ENCODE assay signal across 20 cellular contexts in genomic region chr5:73751254-73751914, GRCh38.
DNase-seq lines count a peak whose midpoint lies in the region; ATAC-seq and TF ChIP-seq lines count a peak whose summit lies in the region.
"Had no signal": no experiment of that assay in that cellular context is flagged by ENCODE, and none has a peak within 500 bp of the region (broad histone marks: within the 10 kb centered on the region; RNA-seq: fewer than 3 reads in every experiment).

No MANE protein-coding gene starts in this region.

- H3K4me2 ChIP-seq in PC-3 (ENCODE audit: low read length), result no peak overlapping the region

- POLR2A ChIA-PET in PC-3 (lab: Charles Lee; ENCODE audit: unreplicated experiment), result no interaction called here

- H3K27ac ChIP-seq in PC-3 (ENCODE audit: low read length), result no peak overlapping the region
- H3K27ac ChIP-seq: lower lobe of right lung, pancreas, Peyer's patch, right lobe of liver, testis had no signal

- peak overlapping the region; percentile 13 for H3K4me3 ChIP-seq in Jurkat, Clone E6-1 (ENCODE audit: low read length)
- no peak overlapping the region for H3K4me3 ChIP-seq in PC-3 (ENCODE audit: low read length)
- H3K4me3 ChIP-seq: lower lobe of right lung, pancreas, Peyer's patch, right lobe of liver, testis had no signal

- no TSS peak for BruUV-seq in PC-3 (replicated peaks; lab: Mats Ljungman, UMichigan)

- no peaks in the 10 kb centered on the region for H4K20me1 ChIP-seq in PC-3 (ENCODE audit: low read length)

- no peaks in the 10 kb centered on the region for H3K36me3 ChIP-seq in PC-3 (ENCODE audit: low read depth, low read length)
- H3K36me3 ChIP-seq: lower lobe of right lung, pancreas, Peyer's patch, right lobe of liver had no signal

- ATAC-seq in GM18502 (IDR thresholded peaks at IDR 0.05; ENCODE audit: poor library complexity, unreplicated experiment), result peak; percentile 78
- ATAC-seq in GM21447 (IDR thresholded peaks at IDR 0.05; ENCODE audit: unreplicated experiment), result peak; percentile 87
- no peak for ATAC-seq in PC-3
- no peak for ATAC-seq in GM18519 (IDR thresholded peaks at IDR 0.05; ENCODE audit: low FRiP score, unreplicated experiment)
- ATAC-seq: lower lobe of right lung, pancreas, right lobe of liver had no signal

- peak; percentile 87 for DNase-seq in Jurkat, Clone E6-1 (ENCODE audit: low read depth, low spot score)
- DNase-seq in left kidney (ENCODE audit: low read depth, low spot score), result peak; percentile 11
- DNase-seq in PC-3, result no peak
- no peak for DNase-seq in NCI-H1694 (lab: John Stamatoyannopoulos, UW)
- no peak for DNase-seq in occipital lobe (lab: John Stamatoyannopoulos, UW)
- DNase-seq: CD4-positive, alpha-beta memory T cell; DMS79; HFFc6; lower lobe of right lung; naive B cell; NCI-H1694 treated with DMSO at 0.1 percent for 48 hours; NCI-H2227 treated with DMSO at 0.1 percent for 48 hours; pancreas; Peyer's patch; right lobe of liver; stimulated activated CD4-positive, alpha-beta T cell treated with anti-CD3 and anti-CD28 coated beads, Interleukin-15, amount 100 ng/mL, for 24 hours; testis had no signal

- no peaks in the 10 kb centered on the region for H3K27me3 ChIP-seq in PC-3 (ENCODE audit: low read length)
- H3K27me3 ChIP-seq: pancreas, Peyer's patch, right lobe of liver, testis had no signal

- H2AFZ ChIP-seq in PC-3 (ENCODE audit: low read length), result no peak overlapping the region

- TF ChIP-seq CTCF in PC-3 (conservative IDR thresholded peaks at IDR 0.05; ENCODE audit: low read depth, low read length), result no peak

- CTCF ChIA-PET in PC-3 (lab: Charles Lee), result interaction anchor here (0.6 kb wide), 1 partner anchor 109 kb away, joined by 3 read pairs; no protein-coding TSS in a partner anchor

- no peak overlapping the region for H3K9ac ChIP-seq in PC-3 (ENCODE audit: low read length)

- H3K9me2 ChIP-seq in PC-3 (replicated peaks; ENCODE audit: low read length), result no peaks in the 10 kb centered on the region

- no peaks in the 10 kb centered on the region for H3F3A ChIP-seq in PC-3 (ENCODE audit: low read length, unreplicated experiment)

- H3K4me1 ChIP-seq in PC-3 (ENCODE audit: insufficient read depth, low read length), result 0 out of 2 replicates have a peak, but pooled peaks cover under 1% of the 10 kb centered on the region

- no peaks in the 10 kb centered on the region for H3K9me3 ChIP-seq in PC-3 (ENCODE audit: low read length)
- H3K9me3 ChIP-seq: lower lobe of right lung, pancreas, Peyer's patch, right lobe of liver, testis had no signal

- intact Hi-C loops in PC-3 (cut with micrococcal nuclease), result no loop called here

- peaks cover 9% of the 10 kb centered on the region; the same call in 1 of the 2 replicates for H3K79me2 ChIP-seq in PC-3 (ENCODE audit: low read length)

Comparison
In these comparisons a context has a peak if more than half of its experiments do, and no peak if none do; other contexts are left out.
1. ATAC-seq: peak in GM18502 (single experiment) and GM21447 (single experiment); none in PC-3 (single experiment) and GM18519 (single experiment).
2. DNase-seq: peak in Jurkat, Clone E6-1 (single experiment) and left kidney (single experiment); none in PC-3 (single experiment), NCI-H1694 (single experiment) and occipital lobe (single experiment).